Comparison of ENCODE assay signal across 10 cellular contexts in genomic region chr1:16152521-16153087, GRCh38. TPM values are rescaled to one million over a fixed set of nuclear protein-coding genes. Genes with fewer than 3 reads are reported as not detected.
A peak's percentile ranks its signal among the peaks of the same experiment; 100 is the strongest.
DNase-seq lines count a peak whose midpoint lies in the region; ATAC-seq and TF ChIP-seq lines count a peak whose summit lies in the region.
"Had no signal": no experiment of that assay in that cellular context is flagged by ENCODE, and none has a peak within 500 bp of the region (broad histone marks: within the 10 kb centered on the region; RNA-seq: fewer than 3 reads in every experiment).

No MANE protein-coding gene starts in this region.

- H3K4me3 Mint-ChIP-seq in endothelial cell (ENCODE audit: unreplicated experiment): peak overlapping the region; percentile 95
- H3K4me3 Mint-ChIP-seq in type B pancreatic cell: peak overlapping the region; percentile 97

- H3K9me3 ChIP-seq in PC-3 (ENCODE audit: low read length): no peaks in the 10 kb centered on the region
- H3K9me3 ChIP-seq in mesodermal cell (ENCODE audit: control insufficient read depth, low read length): no peaks in the 10 kb centered on the region

- H3K27ac Mint-ChIP-seq in endothelial cell (ENCODE audit: unreplicated experiment) (peak overlapping the region; percentile 98), type B pancreatic cell (peak overlapping the region; percentile 90)

- H3K9me3 Mint-ChIP-seq in endothelial cell (ENCODE audit: unreplicated experiment) (no peaks in the 10 kb centered on the region), type B pancreatic cell (no peaks in the 10 kb centered on the region)

- H3K27me3 Mint-ChIP-seq in endothelial cell (ENCODE audit: unreplicated experiment): peaks cover 19% of the 10 kb centered on the region
- H3K27me3 Mint-ChIP-seq in type B pancreatic cell: no peaks in the 10 kb centered on the region

- TF ChIP-seq CTCF in PC-3 (conservative IDR thresholded peaks at IDR 0.05; ENCODE audit: low read depth, low read length) (no peak), endothelial cell (IDR thresholded peaks at IDR 0.05; ENCODE audit: unreplicated experiment) (no peak), type B pancreatic cell (conservative IDR thresholded peaks at IDR 0.05) (no peak)

- intact Hi-C loops in PC-3 (cut with micrococcal nuclease): no loop called here

- POLR2A ChIA-PET in PC-3 (lab: Charles Lee; ENCODE audit: unreplicated experiment) (interaction anchor here (0.6 to 0.7 kb wide), 2 partner anchors 21 to 29 kb away, joined by 3 to 4 read pairs; no protein-coding TSS in a partner anchor), HEK293T (lab: Yijun Ruan, JAX) (interaction anchor here (0.9 kb wide), 1 partner anchor 15 kb away, joined by 3 read pairs; no protein-coding TSS in a partner anchor)

- H3K36me3 ChIP-seq in PC-3 (ENCODE audit: low read depth, low read length) (peaks cover 71% of the 10 kb centered on the region), mesodermal cell (ENCODE audit: control insufficient read depth, insufficient read depth, low read length) (peaks cover 57% of the 10 kb centered on the region)

- WGBS in mesodermal cell (ENCODE audit: insufficient coverage in 2 of 2), 2 experiments: 17 to 25% methylated on average over 12 to 13 of the region's 15 CpGs

- peaks cover 19% of the 10 kb centered on the region for H3F3A ChIP-seq in PC-3 (ENCODE audit: low read length, unreplicated experiment)

- DNase-seq in PC-3 (no peak), endothelial cell (ENCODE audit: low spot score) (peak; percentile 47), type B pancreatic cell (ENCODE audit: extremely low spot score, unreplicated experiment) (no peak), HEK293T (ENCODE audit: extremely low spot score) (no peak), HPDE6-E6E7 (ENCODE audit: extremely low spot score) (no peak), AML-193 (lab: John Stamatoyannopoulos, UW) (no peak)
- DNase-seq: activated T-cell treated with anti-CD3 and anti-CD28 coated beads, Interleukin-2, amount 50 U/mL, for 48 hours; Kasumi-1 had no signal

- peak overlapping the region; percentile 74 for H3K27ac ChIP-seq in PC-3 (ENCODE audit: low read length)
- peak overlapping the region; percentile 90 for H3K27ac ChIP-seq in mesodermal cell (ENCODE audit: low read depth, low read length, severe bottlenecking)

- CTCF ChIA-PET in PC-3 (lab: Charles Lee) (no interaction called here), HEK293T (lab: Yijun Ruan, JAX) (interaction anchor here (0.6 kb wide), 1 partner anchor 100 kb away, joined by 8 read pairs; no protein-coding TSS in a partner anchor)

- BruUV-seq in PC-3 (replicated peaks; lab: Mats Ljungman, UMichigan): no TSS peak

- H3K4me1 Mint-ChIP-seq in endothelial cell (ENCODE audit: unreplicated experiment): peaks cover 55% of the 10 kb centered on the region
- peaks cover 32% of the 10 kb centered on the region for H3K4me1 Mint-ChIP-seq in type B pancreatic cell (ENCODE audit: unreplicated experiment)

- no peaks in the 10 kb centered on the region for H3K27me3 ChIP-seq in PC-3 (ENCODE audit: low read length)

- H3K4me2 ChIP-seq in PC-3 (ENCODE audit: low read length): peak overlapping the region; percentile 96

- peak overlapping the region; percentile 93 for H3K9ac ChIP-seq in PC-3 (ENCODE audit: low read length)

- H3K4me1 ChIP-seq in PC-3 (ENCODE audit: insufficient read depth, low read length) (peaks cover 60% of the 10 kb centered on the region), mesodermal cell (ENCODE audit: control insufficient read depth, insufficient read depth, low read length, poor library complexity, severe bottlenecking) (peaks cover 49% of the 10 kb centered on the region)

- no peak overlapping the region for H2AFZ ChIP-seq in PC-3 (ENCODE audit: low read length)

- no peaks in the 10 kb centered on the region for H3K9me2 ChIP-seq in PC-3 (replicated peaks; ENCODE audit: low read length)

- peaks cover 72% of the 10 kb centered on the region for H4K20me1 ChIP-seq in PC-3 (ENCODE audit: low read length)

- H3K36me3 Mint-ChIP-seq in endothelial cell (ENCODE audit: low read depth, unreplicated experiment): peaks cover 23% of the 10 kb centered on the region
- H3K36me3 Mint-ChIP-seq in type B pancreatic cell: peaks cover 12% of the 10 kb centered on the region

- H3K79me2 ChIP-seq in PC-3 (ENCODE audit: low read length): peaks cover 100% of the 10 kb centered on the region

- H3K4me3 ChIP-seq in PC-3 (ENCODE audit: low read length) (peak overlapping the region; percentile 83), mesodermal cell (ENCODE audit: extremely low read depth, insufficient read depth, low read length, poor library complexity, severe bottlenecking) (peak overlapping the region; percentile 96)

- no peak for ATAC-seq in PC-3
- no peak for ATAC-seq in activated CD4-positive, CD25-positive, alpha-beta regulatory T cell treated with anti-CD3 and anti-CD28 coated beads, Interleukin-2, amount 50 U/mL, for 24 hours

TF ChIP-seq in HEK293T, 16 proteins besides CTCF, POLR2A, EP300 and RAD21:
- no peak for TF ChIP-seq ZNF384 (IDR thresholded peaks at IDR 0.05)
- no peak for TF ChIP-seq FOXM1 (IDR thresholded peaks at IDR 0.05; ENCODE audit: borderline replicate concordance)
- no peak for TF ChIP-seq LEF1 (IDR thresholded peaks at IDR 0.05; ENCODE audit: borderline replicate concordance)
- no peak for TF ChIP-seq ARNT (IDR thresholded peaks at IDR 0.05)
- no peak for TF ChIP-seq SP1 (IDR thresholded peaks at IDR 0.05)
- TF ChIP-seq L3MBTL2 (conservative IDR thresholded peaks at IDR 0.05): no peak
- TF ChIP-seq FOXK2 (IDR thresholded peaks at IDR 0.05): no peak
- no peak for TF ChIP-seq FOXA1 (IDR thresholded peaks at IDR 0.05)
- no peak for TF ChIP-seq SUZ12 (IDR thresholded peaks at IDR 0.05)
- TF ChIP-seq HDGF (IDR thresholded peaks at IDR 0.05; ENCODE audit: borderline replicate concordance): no peak
- no peak for TF ChIP-seq BHLHE40 (IDR thresholded peaks at IDR 0.05; ENCODE audit: borderline replicate concordance)

RNA-seq across cellular contexts. Expression of gene EPHA2, which starts 3.3 kb away (rescaled TPM):
- 459 and 567 TPM in 2 replicates for total RNA-seq in PC-3 (2014; rRNA removed)
- total RNA-seq in endothelial cell (ENCODE audit: unreplicated experiment): 109 TPM
- 89.4 TPM for polyA plus RNA-seq in mesodermal cell (2013, experiment 1 of 2)
- polyA plus RNA-seq in mesodermal cell (2013, experiment 2 of 2): 69.9 TPM
- total RNA-seq in type B pancreatic cell (ENCODE audit: low replicate concordance): 40.3 and 77.9 TPM in 2 replicates

RNA-seq across cellular contexts. Expression of gene ARHGEF19, which starts 59.8 kb away (rescaled TPM):
- total RNA-seq in PC-3 (2014; rRNA removed): 13.8 and 28.1 TPM in 2 replicates
- total RNA-seq in endothelial cell (ENCODE audit: unreplicated experiment): 14.0 TPM
- polyA plus RNA-seq in mesodermal cell (2013, experiment 1 of 2): 9.8 TPM
- polyA plus RNA-seq in mesodermal cell (2013, experiment 2 of 2): 7.7 TPM
- total RNA-seq in type B pancreatic cell (ENCODE audit: low replicate concordance): 20.2 and 29.5 TPM in 2 replicates
